1 cellular context compared by ENCODE assay signal in genomic region chr3:194985031-194985578, GRCh38.
TF ChIP-seq lines count a peak whose summit lies in the region.

No MANE protein-coding gene starts in this region.

TF ChIP-seq in H1, 55 proteins besides CTCF, POLR2A, EP300 and RAD21 (continued from another document):
- TF ChIP-seq CHD7 (IDR thresholded peaks at IDR 0.05; ENCODE audit: insufficient replicate concordance, low read length) (no peak), PHF8 (conservative IDR thresholded peaks at IDR 0.05; ENCODE audit: low read depth, low read length) (no peak), CBX8 (IDR thresholded peaks at IDR 0.05; ENCODE audit: borderline replicate concordance, low read depth, low read length) (no peak), ATF2 (IDR thresholded peaks at IDR 0.05; ENCODE audit: low read length) (no peak), TBP (IDR thresholded peaks at IDR 0.05; ENCODE audit: low read depth, low read length) (no peak), RBBP5 (IDR thresholded peaks at IDR 0.05; ENCODE audit: borderline replicate concordance, low read depth, low read length) (no peak), KDM4A (IDR thresholded peaks at IDR 0.05; ENCODE audit: low read depth, low read length, severe bottlenecking) (peak; percentile 71), JUND (IDR thresholded peaks at IDR 0.05; ENCODE audit: low read length) (peak; percentile 72; the same call in 1 of the 2 replicates), POLR2AphosphoS5 (IDR thresholded peaks at IDR 0.05; ENCODE audit: low read depth, low read length) (no peak), TAF7 (optimal IDR thresholded peaks at IDR 0.05; ENCODE audit: borderline replicate concordance, low read depth, low read length) (peak; percentile 71), MAX (IDR thresholded peaks at IDR 0.05) (no peak), TCF12 (IDR thresholded peaks at IDR 0.05; ENCODE audit: low read depth, low read length) (0 out of 2 replicates have a peak, but pooled peaks have one; percentile 27), YY1 (IDR thresholded peaks at IDR 0.05; ENCODE audit: low read depth, low read length) (0 out of 2 replicates have a peak, but pooled peaks have one; percentile 36), CEBPB (IDR thresholded peaks at IDR 0.05; ENCODE audit: low read depth, low read length) (peak; percentile 93), CTBP2 (IDR thresholded peaks at IDR 0.05; ENCODE audit: borderline replicate concordance, insufficient read depth, insufficient read length, low read length) (peak; percentile 54), CHD1 (IDR thresholded peaks at IDR 0.05; ENCODE audit: low read depth, low read length) (no peak), ZNF274 (IDR thresholded peaks at IDR 0.05; ENCODE audit: borderline replicate concordance, extremely low read depth, low read length) (no peak), USF2 (IDR thresholded peaks at IDR 0.05; ENCODE audit: low read length) (no peak), ASH2L (IDR thresholded peaks at IDR 0.05; ENCODE audit: low read length) (no peak), TEAD4 (IDR thresholded peaks at IDR 0.05; ENCODE audit: low read depth, low read length) (no peak), HDAC2 (IDR thresholded peaks at IDR 0.05; ENCODE audit: borderline replicate concordance in 1 of 2, low read depth in 2 of 2, low read length in 2 of 2) (no peak), SP4 (IDR thresholded peaks at IDR 0.05; ENCODE audit: low read length) (no peak), TAF1 (IDR thresholded peaks at IDR 0.05; ENCODE audit: low read depth, low read length) (0 out of 2 replicates have a peak, but pooled peaks have one; percentile 54), GTF2F1 (IDR thresholded peaks at IDR 0.05; ENCODE audit: borderline replicate concordance, low read depth, low read length) (no peak), SAP30 (IDR thresholded peaks at IDR 0.05; ENCODE audit: insufficient read depth, insufficient replicate concordance, low read length) (no peak), E2F6 (IDR thresholded peaks at IDR 0.05) (no peak), HDAC6 (IDR thresholded peaks at IDR 0.05; ENCODE audit: low read depth, low read length) (no peak), POU5F1 (IDR thresholded peaks at IDR 0.05; ENCODE audit: low read depth, low read length) (no peak), MAFK (IDR thresholded peaks at IDR 0.05; ENCODE audit: low read depth, low read length) (no peak), SIX5 (IDR thresholded peaks at IDR 0.05; ENCODE audit: low read depth, low read length) (no peak), SUZ12 (IDR thresholded peaks at IDR 0.05; ENCODE audit: low read length) (no peak), NRF1 (IDR thresholded peaks at IDR 0.05; ENCODE audit: low read depth, low read length) (no peak), GABPA (IDR thresholded peaks at IDR 0.05; ENCODE audit: borderline replicate concordance, insufficient read depth, low read length) (peak; percentile 76; the same call in 1 of the 2 replicates), KDM5A (IDR thresholded peaks at IDR 0.05; ENCODE audit: low read length) (no peak), KDM1A (IDR thresholded peaks at IDR 0.05; ENCODE audit: borderline replicate concordance, low read length) (no peak), CBX5 (IDR thresholded peaks at IDR 0.05; ENCODE audit: low read depth, low read length) (no peak), ATF3 (IDR thresholded peaks at IDR 0.05; ENCODE audit: insufficient read depth, low read depth, low read length) (peak; percentile 79), SP2 (IDR thresholded peaks at IDR 0.05; ENCODE audit: low read length) (no peak), BRCA1 (IDR thresholded peaks at IDR 0.05; ENCODE audit: low read depth, low read length) (no peak), RXRA (IDR thresholded peaks at IDR 0.05; ENCODE audit: insufficient read depth, low read depth, low read length) (no peak), EGR1 (IDR thresholded peaks at IDR 0.05; ENCODE audit: borderline replicate concordance, low read depth, low read length) (peak; percentile 77; the same call in 1 of the 2 replicates), SRF (IDR thresholded peaks at IDR 0.05; ENCODE audit: low read depth, low read length) (no peak), RNF2 (IDR thresholded peaks at IDR 0.05; ENCODE audit: borderline replicate concordance, low read depth, low read length, missing control alignments, poor library complexity, severe bottlenecking) (no peak), SP1 (IDR thresholded peaks at IDR 0.05; ENCODE audit: low read depth, low read length) (no peak), CREB1 (IDR thresholded peaks at IDR 0.05) (no peak)
